In the genomic region with DNA sequence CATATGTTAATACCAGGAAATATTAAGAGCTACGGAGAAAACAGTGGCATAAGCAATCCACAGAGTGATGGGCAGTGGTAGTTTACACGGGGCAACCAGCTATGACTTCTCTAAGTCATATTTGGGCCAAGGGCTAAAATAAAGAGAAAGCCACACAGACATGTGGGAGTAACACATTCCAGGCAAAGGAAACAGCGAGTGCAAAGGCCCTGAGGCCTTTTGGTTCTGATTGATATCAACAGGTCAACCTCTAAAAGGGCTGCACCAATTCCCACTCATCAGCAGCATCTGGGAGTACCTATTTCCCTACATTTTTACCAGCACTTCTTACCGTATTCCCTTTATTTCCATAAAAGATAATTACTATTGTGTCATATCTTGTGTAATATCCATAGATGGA, we compare ENCODE assay signal across 24 cellular contexts.
"Had no signal": no experiment of that assay in that cellular context is flagged by ENCODE, and none has a peak within 500 bp of the region (broad histone marks: within the 10 kb centered on the region; RNA-seq: fewer than 3 reads in every experiment).

No MANE protein-coding gene starts in this region.

- ATAC-seq: effector memory CD8-positive, alpha-beta T cell; esophagus mucosa; gastrocnemius medialis; left cardiac atrium; left lung; left ventricle myocardium superior; lower lobe of right lung; naive thymus-derived CD4-positive, alpha-beta T cell had no signal

- H3K4me1 ChIP-seq: colonic mucosa, esophagus squamous epithelium, gastrocnemius medialis, left lung, lower lobe of right lung had no signal

- H3K36me3 ChIP-seq: colonic mucosa, esophagus squamous epithelium, gastrocnemius medialis, left lung, lower lobe of right lung had no signal

- H3K9me3 ChIP-seq: colonic mucosa, esophagus squamous epithelium, gastrocnemius medialis, left lung, lower lobe of right lung had no signal

- H3K79me2 ChIP-seq: hepatocyte had no signal

- H3K4me2 ChIP-seq: hepatocyte had no signal

- H3K27ac ChIP-seq: colonic mucosa, epithelial cell of prostate, esophagus squamous epithelium, gastrocnemius medialis, hepatocyte, left lung, lower lobe of right lung had no signal

- H3K27me3 ChIP-seq: colonic mucosa, gastrocnemius medialis had no signal

- DNase-seq: colonic mucosa; cortex of kidney; effector CD8-positive, alpha-beta T cell; effector memory CD8-positive, alpha-beta T cell; endodermal cell; erythroblast; esophagus squamous epithelium; foreskin fibroblast; foreskin melanocyte; gastrocnemius medialis; glutamatergic neuron; head of caudate nucleus; hypothalamus; immature natural killer cell; left cardiac atrium; left lung; left ventricle myocardium superior; lower lobe of right lung; mesenchymal stem cell; midbrain; naive thymus-derived CD4-positive, alpha-beta T cell had no signal

- H3K4me3 ChIP-seq: colonic mucosa, esophagus squamous epithelium, gastrocnemius medialis, hepatocyte, left lung, lower lobe of right lung had no signal

- H2AFZ ChIP-seq: hepatocyte had no signal
